ENCODE assay signal across 24 cellular contexts in genomic region chr1:29470788-29471119, GRCh38.
"Had no signal": no experiment of that assay in that cellular context is flagged by ENCODE, and none has a peak within 500 bp of the region (broad histone marks: within the 10 kb centered on the region; RNA-seq: fewer than 3 reads in every experiment).

No MANE protein-coding gene starts in this region.

- H3K4me1 Mint-ChIP-seq: naive thymus-derived CD8-positive, alpha-beta T cell; stimulated activated effector memory CD8-positive, alpha-beta T cell treated with anti-CD3 and anti-CD28 coated beads, Interleukin-12 subunit alpha, Interleukin-12 subunit beta, amount 100 ng/mL, for 72 hours had no signal

- H3K4me3 ChIP-seq: colonic mucosa, heart left ventricle, mucosa of descending colon, suprapubic skin, thyroid gland, upper lobe of left lung, uterus had no signal

- H3K36me3 Mint-ChIP-seq: naive thymus-derived CD8-positive, alpha-beta T cell; stimulated activated effector memory CD8-positive, alpha-beta T cell treated with anti-CD3 and anti-CD28 coated beads, Interleukin-12 subunit alpha, Interleukin-12 subunit beta, amount 100 ng/mL, for 72 hours had no signal

- H3K4me1 ChIP-seq: colonic mucosa, foreskin keratinocyte, heart left ventricle, suprapubic skin, thyroid gland, upper lobe of left lung, uterus had no signal

- DNase-seq: colonic mucosa; dermis blood vessel endothelial cell; effector CD4-positive, alpha-beta T cell; erythroblast; foreskin keratinocyte; heart left ventricle; hypothalamus; kidney glomerular epithelial cell; mammary epithelial cell; mucosa of descending colon; naive thymus-derived CD8-positive, alpha-beta T cell; small intestine; stimulated activated CD4-positive, alpha-beta T cell treated with anti-CD3 and anti-CD28 coated beads, Interleukin-4, amount 100 ng/mL, for 1 hour; stimulated activated naive CD8-positive, alpha-beta T cell treated with anti-CD3 and anti-CD28 coated beads, Interleukin-15, Interleukin-2, amounts not matched to agents 100 U/mL and 50 U/mL, for 24 hours; thyroid gland had no signal

- H3K4me3 Mint-ChIP-seq: endodermal cell; naive thymus-derived CD8-positive, alpha-beta T cell; stimulated activated effector memory CD8-positive, alpha-beta T cell treated with anti-CD3 and anti-CD28 coated beads, Interleukin-12 subunit alpha, Interleukin-12 subunit beta, amount 100 ng/mL, for 72 hours had no signal

- H3K27ac Mint-ChIP-seq: endodermal cell; stimulated activated effector memory CD8-positive, alpha-beta T cell treated with anti-CD3 and anti-CD28 coated beads, Interleukin-12 subunit alpha, Interleukin-12 subunit beta, amount 100 ng/mL, for 72 hours had no signal

- H3K9me3 ChIP-seq: colonic mucosa, mucosa of descending colon, neutrophil, suprapubic skin, thyroid gland had no signal

- H3K36me3 ChIP-seq: colonic mucosa, heart left ventricle, neutrophil, suprapubic skin, thyroid gland, upper lobe of left lung, uterus had no signal

- H3K27ac ChIP-seq: colonic mucosa, foreskin keratinocyte, heart left ventricle, neutrophil, suprapubic skin, thyroid gland, upper lobe of left lung, uterus had no signal

- FAIRE-seq: endothelial cell of umbilical vein, islet of Langerhans, small intestine had no signal

- H3K27me3 ChIP-seq: colonic mucosa, thyroid gland, upper lobe of left lung, uterus had no signal

- ATAC-seq: foreskin keratinocyte; heart left ventricle; left lobe of liver; mucosa of descending colon; naive thymus-derived CD8-positive, alpha-beta T cell; stimulated activated effector memory CD8-positive, alpha-beta T cell treated with anti-CD3 and anti-CD28 coated beads, Interleukin-12 subunit alpha, Interleukin-12 subunit beta, amount 100 ng/mL, for 72 hours; stimulated activated naive CD8-positive, alpha-beta T cell treated with anti-CD3 and anti-CD28 coated beads, Interleukin-15, Interleukin-2, amounts not matched to agents 100 U/mL and 50 U/mL, for 24 hours had no signal
